Comparison of ENCODE assay signal across 9 cellular contexts in genomic region chr18:50401888-50402287, GRCh38. TPM values are rescaled to one million over a fixed set of nuclear protein-coding genes. Genes with fewer than 3 reads are reported as not detected.
DNase-seq lines count a peak whose midpoint lies in the region; ATAC-seq lines count a peak whose summit lies in the region.
"Had no signal": no experiment of that assay in that cellular context is flagged by ENCODE, and none has a peak within 500 bp of the region (broad histone marks: within the 10 kb centered on the region; RNA-seq: fewer than 3 reads in every experiment).

No MANE protein-coding gene starts in this region.

- POLR2A ChIA-PET in activated CD4-positive, alpha-beta memory T cell treated with anti-CD3 and anti-CD28 coated beads for 36 hours (lab: Charles Lee), result no interaction called here
- POLR2A ChIA-PET in activated CD4-positive, alpha-beta memory T cell treated with anti-CD3 and anti-CD28 coated beads, Interleukin-2, amount 10 ng/mL, durations not matched to agents 7 days and 5 days (lab: Charles Lee), result no interaction called here

- DNase-seq in activated CD4-positive, alpha-beta memory T cell treated with anti-CD3 and anti-CD28 coated beads for 36 hours, result peak; percentile 17
- DNase-seq in activated CD4-positive, alpha-beta memory T cell treated with anti-CD3 and anti-CD28 coated beads, Interleukin-2, amount 10 ng/mL, durations not matched to agents 7 days and 5 days, result no peak
- DNase-seq in OCI-M1 (lab: John Stamatoyannopoulos, UW), result peak; percentile 28
- DNase-seq in left cardiac atrium, result peak; percentile 52
- DNase-seq in stimulated activated naive CD8-positive, alpha-beta T cell treated with anti-CD3 and anti-CD28 coated beads, Interleukin-15, Interleukin-2, amounts not matched to agents 100 U/mL and 50 U/mL, for 24 hours, result peak; percentile 30
- DNase-seq in NOMO-1 treated with dmso at 0.1 percent for 144 hours (lab: John Stamatoyannopoulos, UW; ENCODE audit: unreplicated experiment), result no peak
- DNase-seq in NCI-H226, result no peak

- intact Hi-C loops in activated CD4-positive, alpha-beta memory T cell treated with anti-CD3 and anti-CD28 coated beads for 36 hours (cut with micrococcal nuclease), result no loop called here
- intact Hi-C loops in left cardiac atrium (cut with DNase I), result no loop called here

- H3K4me1 Mint-ChIP-seq in activated CD4-positive, alpha-beta memory T cell treated with anti-CD3 and anti-CD28 coated beads for 36 hours (ENCODE audit: low read depth), result peaks cover 3% of the 10 kb centered on the region
- H3K4me1 Mint-ChIP-seq in activated CD4-positive, alpha-beta memory T cell treated with anti-CD3 and anti-CD28 coated beads, Interleukin-2, amount 10 ng/mL, durations not matched to agents 7 days and 5 days, result no peaks in the 10 kb centered on the region

- no peak overlapping the region for H3K4me3 Mint-ChIP-seq in activated CD4-positive, alpha-beta memory T cell treated with anti-CD3 and anti-CD28 coated beads for 36 hours
- H3K4me3 Mint-ChIP-seq in activated CD4-positive, alpha-beta memory T cell treated with anti-CD3 and anti-CD28 coated beads, Interleukin-2, amount 10 ng/mL, durations not matched to agents 7 days and 5 days, result no peak overlapping the region
- H3K4me3 Mint-ChIP-seq: activated naive CD8-positive, alpha-beta T cell had no signal

- no peaks in the 10 kb centered on the region for H3K9me3 Mint-ChIP-seq in activated CD4-positive, alpha-beta memory T cell treated with anti-CD3 and anti-CD28 coated beads for 36 hours
- H3K9me3 Mint-ChIP-seq in activated CD4-positive, alpha-beta memory T cell treated with anti-CD3 and anti-CD28 coated beads, Interleukin-2, amount 10 ng/mL, durations not matched to agents 7 days and 5 days, result no peaks in the 10 kb centered on the region

- ATAC-seq in left cardiac atrium (peak in 1 of 2 donors; percentile 80), GM21528 (IDR thresholded peaks at IDR 0.05; ENCODE audit: low FRiP score, unreplicated experiment) (no peak)
- ATAC-seq in stimulated activated naive CD8-positive, alpha-beta T cell treated with anti-CD3 and anti-CD28 coated beads, Interleukin-15, Interleukin-2, amounts not matched to agents 100 U/mL and 50 U/mL, for 24 hours, result peak; percentile 55

- H3K27ac Mint-ChIP-seq in activated CD4-positive, alpha-beta memory T cell treated with anti-CD3 and anti-CD28 coated beads for 36 hours, result no peak overlapping the region
- H3K27ac Mint-ChIP-seq in activated CD4-positive, alpha-beta memory T cell treated with anti-CD3 and anti-CD28 coated beads, Interleukin-2, amount 10 ng/mL, durations not matched to agents 7 days and 5 days, result no peak overlapping the region
- H3K27ac Mint-ChIP-seq: activated naive CD8-positive, alpha-beta T cell had no signal

- H3K36me3 Mint-ChIP-seq in activated CD4-positive, alpha-beta memory T cell treated with anti-CD3 and anti-CD28 coated beads for 36 hours, result no peaks in the 10 kb centered on the region
- H3K36me3 Mint-ChIP-seq in activated CD4-positive, alpha-beta memory T cell treated with anti-CD3 and anti-CD28 coated beads, Interleukin-2, amount 10 ng/mL, durations not matched to agents 7 days and 5 days (ENCODE audit: low read depth), result no peaks in the 10 kb centered on the region
- H3K36me3 Mint-ChIP-seq: activated naive CD8-positive, alpha-beta T cell had no signal

- peaks cover 48% of the 10 kb centered on the region for H3K27me3 Mint-ChIP-seq in activated CD4-positive, alpha-beta memory T cell treated with anti-CD3 and anti-CD28 coated beads for 36 hours
- H3K27me3 Mint-ChIP-seq in activated CD4-positive, alpha-beta memory T cell treated with anti-CD3 and anti-CD28 coated beads, Interleukin-2, amount 10 ng/mL, durations not matched to agents 7 days and 5 days, result peaks cover 44% of the 10 kb centered on the region

- CTCF ChIA-PET in activated CD4-positive, alpha-beta memory T cell treated with anti-CD3 and anti-CD28 coated beads for 36 hours (lab: Charles Lee), result no interaction called here
- CTCF ChIA-PET in activated CD4-positive, alpha-beta memory T cell treated with anti-CD3 and anti-CD28 coated beads, Interleukin-2, amount 10 ng/mL, durations not matched to agents 7 days and 5 days (lab: Charles Lee), result no interaction called here

RNA-seq across cellular contexts. Expression of gene SKA1, which starts 27.0 kb away (rescaled TPM):
- 10 to 100 TPM; 44.2 to 46.0 TPM for total RNA-seq in activated CD4-positive, alpha-beta memory T cell treated with anti-CD3 and anti-CD28 coated beads for 36 hours
- 10 to 100 TPM; 44.6 to 45.6 TPM for total RNA-seq in activated CD4-positive, alpha-beta memory T cell treated with anti-CD3 and anti-CD28 coated beads, Interleukin-2, amount 10 ng/mL, durations not matched to agents 7 days and 5 days
- total RNA-seq in left cardiac atrium, result under 1 TPM; 0.21 to 0.74 TPM

Comparison
In these comparisons a context has a peak if more than half of its experiments do, and no peak if none do; other contexts are left out.
1. DNase-seq: peak in activated CD4-positive, alpha-beta memory T cell treated with anti-CD3 and anti-CD28 coated beads for 36 hours (single experiment), OCI-M1 (single experiment), left cardiac atrium (single experiment) and stimulated activated naive CD8-positive, alpha-beta T cell treated with anti-CD3 and anti-CD28 coated beads, Interleukin-15, Interleukin-2, amounts not matched to agents 100 U/mL and 50 U/mL, for 24 hours (single experiment); none in activated CD4-positive, alpha-beta memory T cell treated with anti-CD3 and anti-CD28 coated beads, Interleukin-2, amount 10 ng/mL, durations not matched to agents 7 days and 5 days (single experiment), NOMO-1 treated with dmso at 0.1 percent for 144 hours (single experiment) and NCI-H226 (single experiment).
2. RNA of gene SKA1, which starts 27.0 kb away (total RNA-seq): 44.2 to 46.0 TPM in activated CD4-positive, alpha-beta memory T cell treated with anti-CD3 and anti-CD28 coated beads for 36 hours and 44.6 to 45.6 TPM in activated CD4-positive, alpha-beta memory T cell treated with anti-CD3 and anti-CD28 coated beads, Interleukin-2, amount 10 ng/mL, durations not matched to agents 7 days and 5 days; 0.21 to 0.74 TPM in left cardiac atrium; every median in the first group is over 10 times any median in the second.